26 cellular contexts compared by ENCODE assay signal in the genomic region with DNA sequence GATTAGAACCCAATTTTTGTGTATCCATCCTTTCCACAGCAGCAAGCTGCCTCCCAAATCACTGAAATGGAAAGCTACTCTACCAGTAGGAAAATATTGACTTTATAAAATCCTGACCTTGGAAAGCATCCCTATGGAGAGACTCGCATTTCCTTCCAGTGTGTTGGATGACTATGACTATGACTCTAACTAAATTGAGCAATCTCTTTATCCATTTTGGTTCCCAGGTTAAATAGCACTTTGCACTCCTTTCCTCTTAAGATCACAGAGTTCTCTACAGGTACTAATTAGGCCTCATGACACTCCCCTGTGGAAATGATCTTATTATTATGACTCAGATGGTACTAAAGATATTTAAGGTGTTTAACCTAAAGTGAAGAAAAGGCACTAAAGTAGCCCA.
"Had no signal": no experiment of that assay in that cellular context is flagged by ENCODE, and none has a peak within 500 bp of the region (broad histone marks: within the 10 kb centered on the region; RNA-seq: fewer than 3 reads in every experiment).

No MANE protein-coding gene starts in this region.

- H3K4me3 ChIP-seq: adrenal gland, body of pancreas, heart left ventricle, pancreas, prostate gland, right atrium auricular region, stomach, suprapubic skin, tibial artery had no signal

- H3K27me3 ChIP-seq: adrenal gland, body of pancreas, heart left ventricle, pancreas, right atrium auricular region, stomach, suprapubic skin, tibial artery had no signal

- DNase-seq: activated CD4-positive, alpha-beta memory T cell treated with anti-CD3 and anti-CD28 coated beads, Interleukin-2, amount 10 ng/mL, durations not matched to agents 7 days and 5 days; activated CD4-positive, alpha-beta T cell treated with anti-CD3 and anti-CD28 coated beads for 1 hour; activated CD4-positive, alpha-beta T cell treated with anti-CD3 and anti-CD28 coated beads, Interleukin-2, amount 10 ng/mL, durations not matched to agents 7 days and 5 days; activated naive CD4-positive, alpha-beta T cell treated with Interleukin-2 at 50 U/mL for 16 hours; activated T-cell treated with anti-CD3 and anti-CD28 coated beads, Interleukin-2, amount 50 U/mL, for 48 hours; adrenal gland; aorta; body of pancreas; central memory CD4-positive, alpha-beta T cell; foreskin fibroblast; heart left ventricle; naive thymus-derived CD4-positive, alpha-beta T cell; nucleus accumbens; pancreas; stimulated activated CD4-positive, alpha-beta T cell treated with anti-CD3 and anti-CD28 coated beads, Interleukin-15, amount 100 ng/mL, for 24 hours; stimulated activated CD4-positive, alpha-beta T cell treated with anti-CD3 and anti-CD28 coated beads, Interleukin-2, amount 100 ng/mL, for 24 hours; stimulated activated naive B cell treated with anti-CD40 and anti-IgM and Interleukin-4, amounts not matched to agents 10 μg/mL and 1 μg/mL and 100 μg/mL, for 72 hours; stomach; T-helper 17 cell; T1000; tibial artery had no signal

- H3K27ac ChIP-seq: adrenal gland, body of pancreas, heart left ventricle, pancreas, prostate gland, right atrium auricular region, stomach, suprapubic skin, tibial artery had no signal

- H3K36me3 ChIP-seq: adrenal gland, heart left ventricle, pancreas, prostate gland, right atrium auricular region, stomach, suprapubic skin, tibial artery had no signal

- H3K4me1 ChIP-seq: adrenal gland, body of pancreas, pancreas, prostate gland, suprapubic skin, tibial artery had no signal

- H3K9me3 ChIP-seq: adrenal gland, body of pancreas, heart left ventricle, pancreas, prostate gland, right atrium auricular region, stomach, suprapubic skin, tibial artery had no signal

- ATAC-seq: body of pancreas; esophagus mucosa; heart left ventricle; naive thymus-derived CD4-positive, alpha-beta T cell; pancreas; stimulated activated naive B cell treated with anti-CD40 and anti-IgM and Interleukin-4, amounts not matched to agents 10 μg/mL and 1 μg/mL and 100 μg/mL, for 72 hours; T-helper 17 cell; WTC11 had no signal
